Comparison of ENCODE assay signal across 10 cellular contexts in genomic region chrX:79182616-79183015, GRCh38.
DNase-seq lines count a peak whose midpoint lies in the region; ATAC-seq lines count a peak whose summit lies in the region.
"Had no signal": no experiment of that assay in that cellular context is flagged by ENCODE, and none has a peak within 500 bp of the region (broad histone marks: within the 10 kb centered on the region; RNA-seq: fewer than 3 reads in every experiment).

No MANE protein-coding gene starts in this region.

- no peak overlapping the region for H3K4me3 ChIP-seq in effector memory CD4-positive, alpha-beta T cell (ENCODE audit: insufficient read depth, low read depth, low read length, poor library complexity, severe bottlenecking)
- H3K4me3 ChIP-seq: esophagus muscularis mucosa had no signal

- H3K4me1 ChIP-seq in effector memory CD4-positive, alpha-beta T cell (ENCODE audit: control insufficient read depth, insufficient read depth, low read length, poor library complexity, severe bottlenecking) = peaks cover 8% of the 10 kb centered on the region

- peak overlapping the region; percentile 19 for H3K27ac ChIP-seq in effector memory CD4-positive, alpha-beta T cell (ENCODE audit: insufficient read depth, low read length, poor library complexity, severe bottlenecking)
- H3K27ac ChIP-seq: esophagus muscularis mucosa had no signal

- H3K27me3 ChIP-seq in effector memory CD4-positive, alpha-beta T cell (replicated peaks; ENCODE audit: control insufficient read depth, insufficient read depth, low read length, poor library complexity, severe bottlenecking) = no peaks in the 10 kb centered on the region
- H3K27me3 ChIP-seq: esophagus muscularis mucosa had no signal

- no peaks in the 10 kb centered on the region for H3K36me3 ChIP-seq in effector memory CD4-positive, alpha-beta T cell (ENCODE audit: control insufficient read depth, insufficient read depth, low read length)
- H3K36me3 ChIP-seq: esophagus muscularis mucosa had no signal

- DNase-seq in effector memory CD4-positive, alpha-beta T cell = no peak
- DNase-seq in NCI-H1436 treated with DMSO at 0.1 percent for 48 hours (lab: John Stamatoyannopoulos, UW) (no peak), LoVo (ENCODE audit: low spot score) (no peak), NCI-H510A (lab: John Stamatoyannopoulos, UW) (no peak)
- DNase-seq: mammary epithelial cell, SHP77 treated with DMSO at 0.1 percent for 48 hours had no signal

- ATAC-seq in GM18861 (IDR thresholded peaks at IDR 0.05; ENCODE audit: unreplicated experiment) (peak; percentile 86), GM21447 (IDR thresholded peaks at IDR 0.05; ENCODE audit: unreplicated experiment) (peak; percentile 89), HG03196 (IDR thresholded peaks at IDR 0.05; ENCODE audit: unreplicated experiment) (peak; percentile 85)

- no peaks in the 10 kb centered on the region for H3K9me3 ChIP-seq in effector memory CD4-positive, alpha-beta T cell (ENCODE audit: control insufficient read depth, low read length)
- H3K9me3 ChIP-seq: esophagus muscularis mucosa had no signal
